Comparison of ENCODE assay signal across 10 cellular contexts in the genomic region with DNA sequence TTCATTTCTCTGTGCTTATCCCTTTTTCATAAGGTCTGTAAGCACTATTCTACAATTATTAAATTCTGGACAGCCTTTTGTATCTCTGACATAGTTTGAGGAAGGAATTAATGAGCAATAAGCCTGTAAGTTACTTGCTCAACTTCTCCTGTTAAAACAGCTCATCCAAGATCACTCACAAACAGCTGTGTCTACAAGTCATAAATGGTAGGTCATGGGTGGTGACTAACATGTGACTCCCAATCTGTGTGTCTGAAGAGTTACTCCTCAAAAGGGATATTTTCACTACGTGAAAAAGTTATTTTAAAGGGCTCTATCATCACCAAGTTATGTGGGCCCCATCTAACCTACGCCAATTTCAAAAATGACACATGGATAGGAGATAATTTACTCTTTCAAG.
DNase-seq lines count a peak whose midpoint lies in the region; ATAC-seq and TF ChIP-seq lines count a peak whose summit lies in the region.
"Had no signal": no experiment of that assay in that cellular context is flagged by ENCODE, and none has a peak within 500 bp of the region (broad histone marks: within the 10 kb centered on the region; RNA-seq: fewer than 3 reads in every experiment).

No MANE protein-coding gene starts in this region.

- CTCF ChIA-PET in AG04450 (lab: Charles Lee), result no interaction called here

- peak; percentile 83 for DNase-seq in AG04450 (ENCODE audit: low read depth, low spot score)
- peak; percentile 57 for DNase-seq in GM03348 (ENCODE audit: low spot score)
- peak; percentile 33 for DNase-seq in SK-MEL-5 (ENCODE audit: low read depth, low spot score)
- DNase-seq in hepatic stellate cell (ENCODE audit: low spot score), result peak; percentile 16
- no peak for DNase-seq in DMS114 treated with DMSO at 0.1 percent for 48 hours (lab: John Stamatoyannopoulos, UW; ENCODE audit: unreplicated experiment)
- DNase-seq in stimulated activated CD4-positive, alpha-beta T cell treated with anti-CD3 and anti-CD28 coated beads, Interleukin-4, amount 100 ng/mL, for 4 hours, result no peak
- DNase-seq: DMS79 had no signal

- ATAC-seq in GM21529 (IDR thresholded peaks at IDR 0.05; ENCODE audit: unreplicated experiment), result no peak
- ATAC-seq in HG03442 (IDR thresholded peaks at IDR 0.05; ENCODE audit: unreplicated experiment), result no peak

- TF ChIP-seq CTCF in AG04450 (IDR thresholded peaks at IDR 0.05; ENCODE audit: low read depth, low read length), result no peak

- POLR2A ChIA-PET in AG04450 (lab: Yijun Ruan, JAX), result interaction anchor here (0.9 kb wide), 1 partner anchor 185 kb away, joined by 3 read pairs; no protein-coding TSS in a partner anchor

- no peaks in the 10 kb centered on the region for H3K27me3 ChIP-seq in AG04450 (ENCODE audit: control insufficient read depth, insufficient read depth, low read length)

- in situ Hi-C loops in SK-MEL-5 (cut with HindIII; ENCODE audit: low pct_unique_long_range_greater_than_20kb, low sequenced_read_pairs), result no loop called here

- no peaks in the 10 kb centered on the region for H3K9me3 ChIP-seq in AG04450 (ENCODE audit: control insufficient read depth, insufficient read depth, low read length)

- H3K4me3 ChIP-seq in AG04450 (ENCODE audit: low read depth, low read length), result no peak overlapping the region

- H3K27ac ChIP-seq in AG04450 (ENCODE audit: low read depth, low read length), result peak overlapping the region; percentile 58
- H3K27ac ChIP-seq: parathyroid adenoma had no signal

Comparison
In these comparisons a context has a peak if more than half of its experiments do, and no peak if none do; other contexts are left out.
1. DNase-seq: peak in AG04450 (single experiment), GM03348 (single experiment), SK-MEL-5 (single experiment) and hepatic stellate cell (single experiment); none in DMS114 treated with DMSO at 0.1 percent for 48 hours (single experiment) and stimulated activated CD4-positive, alpha-beta T cell treated with anti-CD3 and anti-CD28 coated beads, Interleukin-4, amount 100 ng/mL, for 4 hours (0 of 2).